30 cellular contexts compared by ENCODE assay signal in genomic region chr20:21257192-21257591, GRCh38.
"Had no signal": no experiment of that assay in that cellular context is flagged by ENCODE, and none has a peak within 500 bp of the region (broad histone marks: within the 10 kb centered on the region; RNA-seq: fewer than 3 reads in every experiment).

No MANE protein-coding gene starts in this region.

- H3K36me3 Mint-ChIP-seq: immature natural killer cell; naive thymus-derived CD8-positive, alpha-beta T cell; neural progenitor cell; stimulated activated naive B cell treated with anti-CD40 and anti-IgM and Interleukin-4, amounts not matched to agents 10 μg/mL and 1 μg/mL and 100 μg/mL, for 72 hours had no signal

- H3K27me3 Mint-ChIP-seq: progenitor cell of endocrine pancreas had no signal

- H3K4me2 ChIP-seq: neural progenitor cell had no signal

- H3K36me3 ChIP-seq: left lung, lower lobe of right lung, neural progenitor cell, neutrophil, right atrium auricular region, stomach, thyroid gland, transverse colon, upper lobe of left lung, vagina had no signal

- H3K4me3 Mint-ChIP-seq: immature natural killer cell; naive thymus-derived CD8-positive, alpha-beta T cell; nephron; neural progenitor cell; stimulated activated naive B cell treated with anti-CD40 and anti-IgM and Interleukin-4, amounts not matched to agents 10 μg/mL and 1 μg/mL and 100 μg/mL, for 72 hours had no signal

- H3K9ac ChIP-seq: neural progenitor cell had no signal

- H2AFZ ChIP-seq: neural progenitor cell had no signal

- FAIRE-seq: islet of Langerhans, kidney had no signal

- DNase-seq: hypothalamus; immature natural killer cell; kidney; left colon; left lung; lower lobe of right lung; mammary epithelial cell; mesenchymal stem cell; naive thymus-derived CD8-positive, alpha-beta T cell; occipital lobe; stimulated activated CD4-positive, alpha-beta T cell treated with anti-CD3 and anti-CD28 coated beads, Interleukin-12 subunit alpha, Interleukin-12 subunit beta, amount 100 ng/mL, for 4 hours; stimulated activated CD4-positive, alpha-beta T cell treated with anti-CD3 and anti-CD28 coated beads, Interleukin-15, amount 100 ng/mL, for 24 hours; stimulated activated CD4-positive, alpha-beta T cell treated with anti-CD3 and anti-CD28 coated beads, Interleukin-2, amount 100 ng/mL, for 24 hours; stimulated activated CD4-positive, alpha-beta T cell treated with anti-CD3 and anti-CD28 coated beads, Interleukin-4, amount 100 ng/mL, for 1 hour; stimulated activated naive B cell treated with anti-CD40 and anti-IgM and Interleukin-4, amounts not matched to agents 10 μg/mL and 1 μg/mL and 100 μg/mL, for 72 hours; stimulated activated naive CD8-positive, alpha-beta T cell treated with anti-CD3 and anti-CD28 coated beads, Interleukin-15, Interleukin-2, amounts not matched to agents 100 U/mL and 50 U/mL, for 24 hours; stomach; testis; thyroid gland; transverse colon; upper lobe of left lung had no signal

- H3K27ac Mint-ChIP-seq: immature natural killer cell; naive thymus-derived CD8-positive, alpha-beta T cell; nephron; neural progenitor cell; stimulated activated naive B cell treated with anti-CD40 and anti-IgM and Interleukin-4, amounts not matched to agents 10 μg/mL and 1 μg/mL and 100 μg/mL, for 72 hours had no signal

- H3K4me1 Mint-ChIP-seq: immature natural killer cell; naive thymus-derived CD8-positive, alpha-beta T cell; nephron; neural progenitor cell; stimulated activated naive B cell treated with anti-CD40 and anti-IgM and Interleukin-4, amounts not matched to agents 10 μg/mL and 1 μg/mL and 100 μg/mL, for 72 hours had no signal

- ATAC-seq: left colon; left lung; lower lobe of right lung; naive thymus-derived CD8-positive, alpha-beta T cell; sciatic nerve; stimulated activated naive B cell treated with anti-CD40 and anti-IgM and Interleukin-4, amounts not matched to agents 10 μg/mL and 1 μg/mL and 100 μg/mL, for 72 hours; stimulated activated naive CD8-positive, alpha-beta T cell treated with anti-CD3 and anti-CD28 coated beads, Interleukin-15, Interleukin-2, amounts not matched to agents 100 U/mL and 50 U/mL, for 24 hours had no signal

- H3K27me3 ChIP-seq: left lung, neural progenitor cell, neutrophil, right atrium auricular region, stomach, testis, thyroid gland, transverse colon, upper lobe of left lung, vagina had no signal

- H3K9me3 Mint-ChIP-seq: immature natural killer cell, nephron, neural progenitor cell had no signal

- H3K4me1 ChIP-seq: left lung, lower lobe of right lung, neural progenitor cell, right atrium auricular region, stomach, testis, thyroid gland, transverse colon, upper lobe of left lung, vagina had no signal

- H3K27ac ChIP-seq: left lung, lower lobe of right lung, neural progenitor cell, neutrophil, right atrium auricular region, skin epidermis, stomach, testis, thyroid gland, transverse colon, upper lobe of left lung, vagina had no signal

- H3K4me3 ChIP-seq: left lung, lower lobe of right lung, neural progenitor cell, right atrium auricular region, skin epidermis, stomach, testis, thyroid gland, transverse colon, upper lobe of left lung, vagina had no signal

- H3K9me3 ChIP-seq: left lung, lower lobe of right lung, neutrophil, right atrium auricular region, stomach, testis, thyroid gland, transverse colon, upper lobe of left lung, vagina had no signal
